In genomic region chr7:156236936-156237599, GRCh38 we compare ENCODE assay signal across 13 cellular contexts.
A peak's percentile ranks its signal among the peaks of the same experiment; 100 is the strongest.
DNase-seq lines count a peak whose midpoint lies in the region; TF ChIP-seq lines count a peak whose summit lies in the region.
"Had no signal": no experiment of that assay in that cellular context is flagged by ENCODE, and none has a peak within 500 bp of the region (broad histone marks: within the 10 kb centered on the region; RNA-seq: fewer than 3 reads in every experiment).

No MANE protein-coding gene starts in this region.

- H3K4me2 ChIP-seq in H9 (ENCODE audit: insufficient read depth, insufficient read length, low read length) (no peak overlapping the region), neuronal stem cell (ENCODE audit: insufficient read depth, low read length, poor library complexity, severe bottlenecking) (no peak overlapping the region)
- H3K4me2 ChIP-seq: BLaER1 had no signal

- peak overlapping the region; percentile 2 for H4K8ac ChIP-seq in H9 (replicated peaks; ENCODE audit: insufficient read length, low read depth, low read length)
- peak overlapping the region; percentile 89 for H4K8ac ChIP-seq in neuronal stem cell (ENCODE audit: low read depth, low read length)

- H2AFZ ChIP-seq in H9 (ENCODE audit: low read length) (no peak overlapping the region), neuronal stem cell (ENCODE audit: low read length) (no peak overlapping the region)

- intact Hi-C loops in activated CD4-positive, alpha-beta memory T cell treated with anti-CD3 and anti-CD28 coated beads for 36 hours (cut with micrococcal nuclease), result no loop called here
- intact Hi-C loops in esophagus muscularis mucosa (cut with DNase I) (no loop called here), adrenal gland (cut with DNase I) (no loop called here)

- no peak overlapping the region for H2BK15ac ChIP-seq in H9 (ENCODE audit: low read depth, low read length)
- H2BK15ac ChIP-seq in neuronal stem cell (ENCODE audit: low read length), result no peak overlapping the region

- H3K4me3 Mint-ChIP-seq in activated CD4-positive, alpha-beta memory T cell treated with anti-CD3 and anti-CD28 coated beads, Interleukin-2, amount 10 ng/mL, durations not matched to agents 7 days and 5 days, result no peak overlapping the region
- no peak overlapping the region for H3K4me3 Mint-ChIP-seq in activated CD4-positive, alpha-beta memory T cell treated with anti-CD3 and anti-CD28 coated beads for 36 hours
- H3K4me3 Mint-ChIP-seq in H9 (no peak overlapping the region), endothelial cell (ENCODE audit: unreplicated experiment) (no peak overlapping the region)

- H3K23me2 ChIP-seq in H9 (ENCODE audit: insufficient read length, low read depth, low read length, poor library complexity, severe bottlenecking), result no peaks in the 10 kb centered on the region

- no peaks in the 10 kb centered on the region for H4K20me1 ChIP-seq in H9 (ENCODE audit: control insufficient read depth, insufficient read depth, insufficient read length)
- H4K20me1 ChIP-seq: BLaER1 had no signal

- H2BK120ac ChIP-seq in H9 (ENCODE audit: low read depth, low read length, poor library complexity, severe bottlenecking) (no peak overlapping the region), neuronal stem cell (ENCODE audit: low read depth, low read length) (no peak overlapping the region)

- no peak overlapping the region for H3K9ac ChIP-seq in H9 (ENCODE audit: extremely low read depth, insufficient read length, low read length)
- peak overlapping the region; percentile 57 for H3K9ac ChIP-seq in neuronal stem cell (ENCODE audit: low read depth, low read length, poor library complexity)
- H3K9ac ChIP-seq: BLaER1 had no signal

- H4K91ac ChIP-seq in H9 (ENCODE audit: insufficient read length, low read depth, low read length) (no peak overlapping the region), neuronal stem cell (ENCODE audit: low read depth, low read length, poor library complexity) (peak overlapping the region; percentile 87)

- H3K36me3 Mint-ChIP-seq in activated CD4-positive, alpha-beta memory T cell treated with anti-CD3 and anti-CD28 coated beads, Interleukin-2, amount 10 ng/mL, durations not matched to agents 7 days and 5 days (ENCODE audit: low read depth), result no peaks in the 10 kb centered on the region
- no peaks in the 10 kb centered on the region for H3K36me3 Mint-ChIP-seq in activated CD4-positive, alpha-beta memory T cell treated with anti-CD3 and anti-CD28 coated beads for 36 hours
- H3K36me3 Mint-ChIP-seq in H9 (ENCODE audit: insufficient read depth in 1 of 3, low read depth in 3 of 3) (no peaks in the 10 kb centered on the region; a peak in 1 of 7 replicates), endothelial cell (ENCODE audit: low read depth, unreplicated experiment) (no peaks in the 10 kb centered on the region)

- H3K4me1 Mint-ChIP-seq in activated CD4-positive, alpha-beta memory T cell treated with anti-CD3 and anti-CD28 coated beads, Interleukin-2, amount 10 ng/mL, durations not matched to agents 7 days and 5 days, result no peaks in the 10 kb centered on the region
- no peaks in the 10 kb centered on the region for H3K4me1 Mint-ChIP-seq in activated CD4-positive, alpha-beta memory T cell treated with anti-CD3 and anti-CD28 coated beads for 36 hours (ENCODE audit: low read depth)
- H3K4me1 Mint-ChIP-seq in H9 (no peaks in the 10 kb centered on the region), endothelial cell (ENCODE audit: unreplicated experiment) (peaks cover 11% of the 10 kb centered on the region)

- H3T11ph ChIP-seq in H9 (ENCODE audit: low read length), result no peak overlapping the region

- no peaks in the 10 kb centered on the region for H3K27me3 ChIP-seq in H9 (ENCODE audit: insufficient read depth, low read length)
- peaks cover 0 to 3% (median 0%) of the 10 kb centered on the region in 4 donors for H3K27me3 ChIP-seq in esophagus muscularis mucosa
- peaks cover 0 to 5% (median 0%) of the 10 kb centered on the region in 3 experiments for H3K27me3 ChIP-seq in neuronal stem cell (ENCODE audit: control insufficient read depth in 3 of 3, insufficient read depth in 3 of 3, low read depth in 1 of 3, low read length in 3 of 3)
- H3K27me3 ChIP-seq in adrenal gland, result no peaks in the 10 kb centered on the region
- H3K27me3 ChIP-seq: BLaER1 had no signal

- H2BK5ac ChIP-seq in H9 (ENCODE audit: insufficient read length, low read length) (no peak overlapping the region), neuronal stem cell (ENCODE audit: low read length) (no peak overlapping the region)

- H3K4me3 ChIP-seq in esophagus muscularis mucosa (no peak overlapping the region), neuronal stem cell (ENCODE audit: low read length in 2 of 2) (peak overlapping the region in 1 of 2 donors; percentile 18), adrenal gland (no peak overlapping the region)
- H3K4me3 ChIP-seq: BLaER1, GM12878 had no signal

- H3K36me3 ChIP-seq in esophagus muscularis mucosa (no peaks in the 10 kb centered on the region), neuronal stem cell (replicated peaks in 1 of 2; ENCODE audit: control insufficient read depth in 2 of 2, insufficient read depth in 2 of 2, low read length in 2 of 2) (peaks cover 0 to 6% of the 10 kb centered on the region in 2 donors), adrenal gland (replicated peaks in 1 of 2) (no peaks in the 10 kb centered on the region)
- H3K36me3 ChIP-seq: BLaER1 had no signal

- no peak for TF ChIP-seq EP300 in esophagus muscularis mucosa (IDR thresholded peaks at IDR 0.05)

- no peaks in the 10 kb centered on the region for H3K27me3 Mint-ChIP-seq in activated CD4-positive, alpha-beta memory T cell treated with anti-CD3 and anti-CD28 coated beads, Interleukin-2, amount 10 ng/mL, durations not matched to agents 7 days and 5 days
- H3K27me3 Mint-ChIP-seq in activated CD4-positive, alpha-beta memory T cell treated with anti-CD3 and anti-CD28 coated beads for 36 hours, result no peaks in the 10 kb centered on the region
- H3K27me3 Mint-ChIP-seq in H9 (ENCODE audit: low read depth) (peaks cover 2% of the 10 kb centered on the region; the same call in 1 of the 2 replicates), endothelial cell (ENCODE audit: unreplicated experiment) (peaks cover 4% of the 10 kb centered on the region)

- H2AK5ac ChIP-seq in H9 (ENCODE audit: insufficient read length, low read length) (no peak overlapping the region), neuronal stem cell (ENCODE audit: low read depth, low read length) (peak overlapping the region; percentile 53)

- H3K18ac ChIP-seq in H9 (ENCODE audit: insufficient read length, low read depth, low read length) (peak overlapping the region; percentile 3), neuronal stem cell (ENCODE audit: low read length) (no peak overlapping the region)

- no peak overlapping the region for H2BK20ac ChIP-seq in H9 (ENCODE audit: low read depth, low read length, poor library complexity, severe bottlenecking)

- WGBS in H9 (ENCODE audit: extremely low coverage, insufficient read length, low lambda C conversion rate), result 100% methylated on average over 1 of the region's 15 CpGs
- WGBS in esophagus muscularis mucosa, result 92% methylated on average over 12 of the region's 15 CpGs
- WGBS in neuronal stem cell (ENCODE audit: extremely low coverage in 2 of 2, insufficient read length in 2 of 2, insufficient replicate concordance in 1 of 2), 2 donors, result 100% methylated on average over 2 of the region's 15 CpGs; no CpG with 5 or more reads in 1 of the 2 donors
- 90 to 95% (median 91%) methylated on average over 12 to 15 of the region's 15 CpGs for WGBS in adrenal gland, 4 donors

- no peaks in the 10 kb centered on the region for H3K79me1 ChIP-seq in H9 (ENCODE audit: insufficient read depth, low read depth, low read length, poor library complexity, severe bottlenecking)
- H3K79me1 ChIP-seq in neuronal stem cell (ENCODE audit: low read depth, low read length), result no peaks in the 10 kb centered on the region

- no peak overlapping the region for H3K27ac Mint-ChIP-seq in activated CD4-positive, alpha-beta memory T cell treated with anti-CD3 and anti-CD28 coated beads, Interleukin-2, amount 10 ng/mL, durations not matched to agents 7 days and 5 days
- H3K27ac Mint-ChIP-seq in activated CD4-positive, alpha-beta memory T cell treated with anti-CD3 and anti-CD28 coated beads for 36 hours, result no peak overlapping the region
- H3K27ac Mint-ChIP-seq in H9 (peak overlapping the region in 1 of 3 experiments; percentile 41; a peak in 1 of 7 replicates), endothelial cell (ENCODE audit: unreplicated experiment) (no peak overlapping the region)

- H3K27ac ChIP-seq in H9 (ENCODE audit: insufficient read length, low read depth, low read length), result no peak overlapping the region
- no peak overlapping the region for H3K27ac ChIP-seq in esophagus muscularis mucosa (replicated peaks in 1 of 4)
- no peak overlapping the region for H3K27ac ChIP-seq in neuronal stem cell (replicated peaks; ENCODE audit: low read length)
- H3K27ac ChIP-seq in adrenal gland, result no peak overlapping the region
- H3K27ac ChIP-seq: BLaER1 had no signal

- no peaks in the 10 kb centered on the region for H3K79me2 ChIP-seq in H9 (ENCODE audit: insufficient read depth, low read length)

- H2BK12ac ChIP-seq in H9 (ENCODE audit: insufficient read length, low read depth, low read length) (no peak overlapping the region), neuronal stem cell (ENCODE audit: low read length) (no peak overlapping the region)

- H4K5ac ChIP-seq in H9 (ENCODE audit: insufficient read length, low read depth, low read length), result no peak overlapping the region

- POLR2A ChIA-PET in activated CD4-positive, alpha-beta memory T cell treated with anti-CD3 and anti-CD28 coated beads, Interleukin-2, amount 10 ng/mL, durations not matched to agents 7 days and 5 days (lab: Charles Lee), result no interaction called here
- POLR2A ChIA-PET in activated CD4-positive, alpha-beta memory T cell treated with anti-CD3 and anti-CD28 coated beads for 36 hours (lab: Charles Lee), result no interaction called here

- no peak overlapping the region for H3K56ac ChIP-seq in H9 (ENCODE audit: insufficient read length, low read depth, low read length)

- H3K4ac ChIP-seq in H9 (ENCODE audit: low read depth, low read length) (no peak overlapping the region), neuronal stem cell (ENCODE audit: low read length) (peak overlapping the region; percentile 43)

- H3K14ac ChIP-seq in H9 (ENCODE audit: insufficient read depth, low read length) (no peak overlapping the region), neuronal stem cell (ENCODE audit: low read length) (peak overlapping the region; percentile 85)

- no peak for TF ChIP-seq CTCF in H9 (conservative IDR thresholded peaks at IDR 0.05)
- no peak for TF ChIP-seq CTCF in esophagus muscularis mucosa (IDR thresholded peaks at IDR 0.05)
- TF ChIP-seq CTCF in adrenal gland (IDR thresholded peaks at IDR 0.05), result no peak
- TF ChIP-seq CTCF in endothelial cell (IDR thresholded peaks at IDR 0.05; ENCODE audit: unreplicated experiment), result no peak

- DNase-seq in activated CD4-positive, alpha-beta memory T cell treated with anti-CD3 and anti-CD28 coated beads, Interleukin-2, amount 10 ng/mL, durations not matched to agents 7 days and 5 days, result peak; percentile 11
- DNase-seq in activated CD4-positive, alpha-beta memory T cell treated with anti-CD3 and anti-CD28 coated beads for 36 hours, result no peak
- no peak for DNase-seq in H9
- peak; percentile 78 for DNase-seq in esophagus muscularis mucosa (ENCODE audit: extremely low spot score)
- DNase-seq in neuronal stem cell (ENCODE audit: low spot score), result no peak
- no peak for DNase-seq in DMS 273 treated with DMSO at 0.1 percent for 48 hours (lab: John Stamatoyannopoulos, UW)
- DNase-seq in adrenal gland, result no peak
- DNase-seq in endothelial cell (ENCODE audit: low spot score), result no peak
- DNase-seq: 8988T, AML-193, DMS79 had no signal

- H3K4me1 ChIP-seq in H9 (ENCODE audit: insufficient read depth, low read length) (no peaks in the 10 kb centered on the region), esophagus muscularis mucosa (no peaks in the 10 kb centered on the region), neuronal stem cell (ENCODE audit: control insufficient read depth in 2 of 2, insufficient read depth in 1 of 2, low read depth in 1 of 2, low read length in 2 of 2) (peaks cover 0 to 5% of the 10 kb centered on the region in 2 donors), adrenal gland (replicated peaks in 1 of 2) (no peaks in the 10 kb centered on the region)
- H3K4me1 ChIP-seq: BLaER1 had no signal

- H3K23ac ChIP-seq in H9 (ENCODE audit: insufficient read length, low read depth, low read length) (no peak overlapping the region), neuronal stem cell (ENCODE audit: low read depth, low read length, poor library complexity) (peak overlapping the region; percentile 93)

- no peak for TF ChIP-seq POLR2A in esophagus muscularis mucosa (IDR thresholded peaks at IDR 0.05; ENCODE audit: low read depth)
- TF ChIP-seq POLR2A in adrenal gland (IDR thresholded peaks at IDR 0.05), result no peak

- CTCF ChIA-PET in activated CD4-positive, alpha-beta memory T cell treated with anti-CD3 and anti-CD28 coated beads, Interleukin-2, amount 10 ng/mL, durations not matched to agents 7 days and 5 days (lab: Charles Lee), result no interaction called here
- CTCF ChIA-PET in activated CD4-positive, alpha-beta memory T cell treated with anti-CD3 and anti-CD28 coated beads for 36 hours (lab: Charles Lee), result no interaction called here

- H3K9me3 ChIP-seq in H9 (ENCODE audit: control insufficient read depth, low read depth, low read length) (no peaks in the 10 kb centered on the region), esophagus muscularis mucosa (peaks cover 0 to 3% (median 0%) of the 10 kb centered on the region in 4 donors), neuronal stem cell (replicated peaks in 1 of 2; ENCODE audit: control insufficient read depth in 2 of 2, insufficient read depth in 1 of 2, low read depth in 1 of 2, low read length in 2 of 2) (peaks cover 0 to 6% of the 10 kb centered on the region in 2 donors), adrenal gland (replicated peaks in 1 of 3) (no peaks in the 10 kb centered on the region)
- H3K9me3 ChIP-seq: BLaER1 had no signal

- H3K9me3 Mint-ChIP-seq in activated CD4-positive, alpha-beta memory T cell treated with anti-CD3 and anti-CD28 coated beads, Interleukin-2, amount 10 ng/mL, durations not matched to agents 7 days and 5 days, result peaks cover 6% of the 10 kb centered on the region
- H3K9me3 Mint-ChIP-seq in activated CD4-positive, alpha-beta memory T cell treated with anti-CD3 and anti-CD28 coated beads for 36 hours, result no peaks in the 10 kb centered on the region
- H3K9me3 Mint-ChIP-seq in H9 (no peaks in the 10 kb centered on the region; a peak in 2 of 5 replicates), endothelial cell (ENCODE audit: unreplicated experiment) (no peaks in the 10 kb centered on the region)

Comparison
In these comparisons a context has a peak if more than half of its experiments do, and no peak if none do; other contexts are left out.
1. DNase-seq: peak in activated CD4-positive, alpha-beta memory T cell treated with anti-CD3 and anti-CD28 coated beads, Interleukin-2, amount 10 ng/mL, durations not matched to agents 7 days and 5 days (single experiment) and esophagus muscularis mucosa (single experiment); none in activated CD4-positive, alpha-beta memory T cell treated with anti-CD3 and anti-CD28 coated beads for 36 hours (single experiment), H9 (single experiment), neuronal stem cell (single experiment), DMS 273 treated with DMSO at 0.1 percent for 48 hours (single experiment), adrenal gland (0 of 7) and endothelial cell (single experiment).